Comparison of ENCODE assay signal across 8 cellular contexts in genomic region chr20:45970646-45971424, GRCh38. TPM values are rescaled to one million over a fixed set of nuclear protein-coding genes. Genes with fewer than 3 reads are reported as not detected.
A peak's percentile ranks its signal among the peaks of the same experiment; 100 is the strongest.
DNase-seq lines count a peak whose midpoint lies in the region; ATAC-seq, FAIRE-seq and TF ChIP-seq lines count a peak whose summit lies in the region.

No MANE protein-coding gene starts in this region.

- H3K4me1 Mint-ChIP-seq in activated CD4-positive, alpha-beta T cell treated with anti-CD3 and anti-CD28 coated beads for 36 hours: peaks cover 16% of the 10 kb centered on the region
- H3K4me1 Mint-ChIP-seq in IgD-negative memory B cell: peaks cover 17 to 23% (median 20%) of the 10 kb centered on the region in 3 donors
- H3K4me1 Mint-ChIP-seq in stimulated activated effector memory CD8-positive, alpha-beta T cell treated with anti-CD3 and anti-CD28 coated beads, Interleukin-12 subunit alpha, Interleukin-12 subunit beta, amount 100 ng/mL, for 72 hours: peaks cover 32% of the 10 kb centered on the region

- H2AFZ ChIP-seq in GM12878 (ENCODE audit: control insufficient read depth, low read depth, low read length): peak overlapping the region; percentile 85

- intact Hi-C loops in activated CD4-positive, alpha-beta T cell treated with anti-CD3 and anti-CD28 coated beads for 36 hours (cut with DNase I, micrococcal nuclease): loop anchor here (1.0 to 10.0 kb wide), 6 partner anchors 41 to 1006 kb away; partner anchors contain the start of genes CTSA (in 1 of the 2), DNTTIP1 (in 1 of the 2), NEURL2 (in 1 of the 2) and PIGT (in 1 of the 2)
- intact Hi-C loops in GM12878 (cut with micrococcal nuclease; ENCODE audit: unreplicated experiment): loop anchor here (2.0 to 5.0 kb wide), 4 partner anchors 36 to 116 kb away; partner anchors contain the start of genes CTSA, NCOA5, NEURL2 and PCIF1

- POLR2A ChIA-PET in activated CD4-positive, alpha-beta T cell treated with anti-CD3 and anti-CD28 coated beads for 36 hours (lab: Charles Lee): interaction anchor here (0.6 to 5.1 kb wide), 9 partner anchors 10 to 179 kb away, joined by 3 to 45 read pairs (median 4); partner anchors contain the start of genes DNTTIP1, PCIF1 and WFDC3
- POLR2A ChIA-PET in GM12878 (lab: Charles Lee): interaction anchor here (0.6 to 3.5 kb wide), 21 partner anchors 10 to 1537 kb away, joined by 3 to 50 read pairs (median 4); partner anchors contain the start of genes CTSA, NEURL2 and PCIF1

- H3K9me3 Mint-ChIP-seq in activated CD4-positive, alpha-beta T cell treated with anti-CD3 and anti-CD28 coated beads for 36 hours (ENCODE audit: low read depth): no peaks in the 10 kb centered on the region
- H3K9me3 Mint-ChIP-seq in IgD-negative memory B cell: no peaks in the 10 kb centered on the region
- no peaks in the 10 kb centered on the region for H3K9me3 Mint-ChIP-seq in stimulated activated effector memory CD8-positive, alpha-beta T cell treated with anti-CD3 and anti-CD28 coated beads, Interleukin-12 subunit alpha, Interleukin-12 subunit beta, amount 100 ng/mL, for 72 hours

- RAD21 ChIA-PET in GM12878 (lab: Charles Lee; ENCODE audit: unreplicated experiment): interaction anchor here (0.7 to 4.1 kb wide), 19 partner anchors 10 to 467 kb away, joined by 3 to 26 read pairs (median 5); partner anchors contain the start of genes ELMO2, MMP9, PCIF1 and PLTP

- TF ChIP-seq EP300 in GM12878 (IDR thresholded peaks at IDR 0.05; ENCODE audit: borderline replicate concordance in 1 of 2, control insufficient read depth in 1 of 2, low read depth in 2 of 2, low read length in 2 of 2): no peak

- SMC1A ChIA-PET in GM12878 (lab: Charles Lee; ENCODE audit: uncharacterized antibody, unreplicated experiment): interaction anchor here (0.6 to 3.6 kb wide), 20 partner anchors 9 to 172 kb away, joined by 3 to 34 read pairs (median 6); partner anchors contain the start of genes CTSA, NEURL2, PCIF1 and UBE2C

- H3K79me2 ChIP-seq in GM12878 (ENCODE audit: control insufficient read depth, insufficient read depth, low read length): peaks cover 34% of the 10 kb centered on the region

- H4K20me1 ChIP-seq in GM12878 (ENCODE audit: control insufficient read depth, insufficient read depth): no peaks in the 10 kb centered on the region

- H3K36me3 ChIP-seq in GM12878 (ENCODE audit: control insufficient read depth in 2 of 2, insufficient read depth in 2 of 2, low read length in 1 of 2): peaks cover 5 to 15% of the 10 kb centered on the region in 2 experiments

- CTCF ChIA-PET in activated CD4-positive, alpha-beta T cell treated with anti-CD3 and anti-CD28 coated beads for 36 hours (lab: Charles Lee): interaction anchor here (0.6 to 4.6 kb wide), 26 partner anchors 8 to 677 kb away, joined by 3 to 42 read pairs (median 4); partner anchors contain the start of gene PCIF1
- CTCF ChIA-PET in GM12878 (lab: Yijun Ruan, JAX): interaction anchor here (1.1 to 12.1 kb wide), 31 partner anchors 10 to 394 kb away, joined by 3 to 151 read pairs (median 8); partner anchors contain the start of genes ACOT8, CTSA, MMP9 and NEURL2

- ATAC-seq in activated CD4-positive, alpha-beta T cell treated with anti-CD3 and anti-CD28 coated beads for 36 hours: no peak
- peak; percentile 38 for ATAC-seq in GM12878
- peak; percentile 0 for ATAC-seq in stimulated activated effector memory CD8-positive, alpha-beta T cell treated with anti-CD3 and anti-CD28 coated beads, Interleukin-12 subunit alpha, Interleukin-12 subunit beta, amount 100 ng/mL, for 72 hours

- TF ChIP-seq POLR2A in GM12878 (IDR thresholded peaks at IDR 0.05; ENCODE audit: low read depth, low read length): no peak

- H3K9me3 ChIP-seq in GM12878 (replicated peaks; ENCODE audit: control insufficient read depth, insufficient read depth, low read length): no peaks in the 10 kb centered on the region; the same call in 2 of the 3 replicates

- DNase-seq in activated CD4-positive, alpha-beta T cell treated with anti-CD3 and anti-CD28 coated beads for 36 hours: peak; percentile 60
- no peak for DNase-seq in activated CD4-positive, alpha-beta T cell treated with anti-CD3 and anti-CD28 coated beads for 4 hours
- no peak for DNase-seq in GM12878 (ENCODE audit: low read depth, low spot score)
- peak; percentile 22 for DNase-seq in inferior parietal cortex (ENCODE audit: extremely low spot score)
- DNase-seq in stimulated activated effector memory CD8-positive, alpha-beta T cell treated with anti-CD3 and anti-CD28 coated beads, Interleukin-12 subunit alpha, Interleukin-12 subunit beta, amount 100 ng/mL, for 72 hours (ENCODE audit: low spot score in 2 of 2): no peak
- DNase-seq in GM13976 (ENCODE audit: low spot score): no peak
- no peak for DNase-seq in NCI-H2171 treated with DMSO at 0.1 percent for 48 hours (lab: John Stamatoyannopoulos, UW)

- TSS peak; percentile 71 for BruUV-seq in GM12878 (replicated peaks; lab: Mats Ljungman, UMichigan)

- no peaks in the 10 kb centered on the region for H3K27me3 Mint-ChIP-seq in activated CD4-positive, alpha-beta T cell treated with anti-CD3 and anti-CD28 coated beads for 36 hours
- H3K27me3 Mint-ChIP-seq in IgD-negative memory B cell: no peaks in the 10 kb centered on the region

- peak overlapping the region; percentile 98 for H3K27ac Mint-ChIP-seq in activated CD4-positive, alpha-beta T cell treated with anti-CD3 and anti-CD28 coated beads for 36 hours
- peak overlapping the region; percentile 92 to 100 (median 100) for H3K27ac Mint-ChIP-seq in IgD-negative memory B cell
- peak overlapping the region; percentile 100 for H3K27ac Mint-ChIP-seq in stimulated activated effector memory CD8-positive, alpha-beta T cell treated with anti-CD3 and anti-CD28 coated beads, Interleukin-12 subunit alpha, Interleukin-12 subunit beta, amount 100 ng/mL, for 72 hours

- H3K27ac ChIP-seq in GM12878 (ENCODE audit: control insufficient read depth, insufficient read depth): peak overlapping the region; percentile 97

- in situ Hi-C loops in GM12878 (cut with MboI): no loop called here
- in situ Hi-C loops in GM13976 (cut with MboI; ENCODE audit: low sequenced_read_pairs, unreplicated experiment): no loop called here

- TF ChIP-seq CTCF in GM12878 (IDR thresholded peaks at IDR 0.05 in 2 of 3, conservative IDR thresholded peaks at IDR 0.05 in 1 of 3; ENCODE audit: control insufficient read depth in 2 of 3, extremely low read depth in 1 of 3, insufficient read depth in 1 of 3, low read depth in 3 of 3, low read length in 3 of 3): no peak
- no peak for TF ChIP-seq CTCF in GM13976 (IDR thresholded peaks at IDR 0.05; ENCODE audit: borderline replicate concordance, control extremely low read depth, extremely low read depth, insufficient read depth, missing control alignments)

- H3K4me2 ChIP-seq in GM12878 (ENCODE audit: control insufficient read depth, insufficient read depth): peak overlapping the region; percentile 83

- H3K36me3 Mint-ChIP-seq in activated CD4-positive, alpha-beta T cell treated with anti-CD3 and anti-CD28 coated beads for 36 hours (ENCODE audit: low read depth): peaks cover 25% of the 10 kb centered on the region
- peaks cover 3% of the 10 kb centered on the region for H3K36me3 Mint-ChIP-seq in IgD-negative memory B cell
- peaks cover 67% of the 10 kb centered on the region for H3K36me3 Mint-ChIP-seq in stimulated activated effector memory CD8-positive, alpha-beta T cell treated with anti-CD3 and anti-CD28 coated beads, Interleukin-12 subunit alpha, Interleukin-12 subunit beta, amount 100 ng/mL, for 72 hours

- peak overlapping the region; percentile 94 for H3K4me3 Mint-ChIP-seq in activated CD4-positive, alpha-beta T cell treated with anti-CD3 and anti-CD28 coated beads for 36 hours
- peak overlapping the region; percentile 94 to 98 (median 96) for H3K4me3 Mint-ChIP-seq in IgD-negative memory B cell
- peak overlapping the region; percentile 79 for H3K4me3 Mint-ChIP-seq in stimulated activated effector memory CD8-positive, alpha-beta T cell treated with anti-CD3 and anti-CD28 coated beads, Interleukin-12 subunit alpha, Interleukin-12 subunit beta, amount 100 ng/mL, for 72 hours

- WGBS in GM12878 (ENCODE audit: insufficient coverage, insufficient replicate concordance, low lambda C conversion rate, missing lambda C conversion rate): 0% methylated on average over 32 of the region's 34 CpGs

- no peaks in the 10 kb centered on the region for H3K27me3 ChIP-seq in GM12878 (replicated peaks in 1 of 2; ENCODE audit: control insufficient read depth in 2 of 2, insufficient read depth in 2 of 2, low read length in 1 of 2)

- peak overlapping the region; percentile 92 for H3K9ac ChIP-seq in GM12878 (ENCODE audit: control insufficient read depth, insufficient read depth, low read length)

- H3K4me3 ChIP-seq in GM12878: peak overlapping the region; percentile 81

- peak; percentile 7 for FAIRE-seq in GM12878 (lab: Jason Lieb, UNC)

- H3K4me1 ChIP-seq in GM12878 (ENCODE audit: control insufficient read depth, insufficient read depth, low read length): peaks cover 5% of the 10 kb centered on the region

- no peak for TF ChIP-seq RAD21 in GM12878 (IDR thresholded peaks at IDR 0.05; ENCODE audit: insufficient read depth, low read depth, low read length)

RNA-seq across cellular contexts. Expression of gene ZNF335, which starts 1.2 kb away (rescaled TPM):
- 10 to 100 TPM; 27.4 to 28.9 TPM for total RNA-seq in activated CD4-positive, alpha-beta T cell treated with anti-CD3 and anti-CD28 coated beads for 36 hours
- polyA plus RNA-seq in IgD-negative memory B cell (15.1 TPM), GM12878 (2011; rRNA removed) (5.0 and 11.4 TPM in 2 replicates), GM12878 (2014; fragmentation: Illumina TruSeq; extraction: Trizol) (3.4 and 12.5 TPM in 2 replicates), GM12878 (2014; fragmentation: Nextera tagmentation; extraction: Ambion mirVana) (1 to 10 TPM in 1 of 2 experiments, under 1 TPM in 1; 0.74 to 1.2 TPM), GM12878 (2014; rRNA removed) (24.8 and 27.2 TPM in 2 replicates), GM12878 (2016; fragmentation: Nextera tagmentation; extraction: Ambion mirVana) (10 to 100 TPM; 16.5 to 19.5 TPM)
- 110 and 127 TPM in 2 replicates for total RNA-seq in GM12878 (2013; cell fraction: nucleolus; rRNA removed)
- total RNA-seq in GM12878 (2014; rRNA removed) (19.9 and 24.2 TPM in 2 replicates), GM12878 (2014; rRNA removed; fragmentation: Illumina TruSeq; extraction: Trizol) (10.5 and 12.3 TPM in 2 replicates), GM12878 (2021) (25.0 and 30.1 TPM in 2 replicates)
- polyA plus RNA-seq in GM12878 (2011; ENCODE audit: low read depth): 6.9 TPM
- polyA plus RNA-seq in GM12878 (2011; cell fraction: cytosol; rRNA removed): 13.1 and 18.1 TPM in 2 replicates
- 80.6 and 103 TPM in 2 replicates for polyA plus RNA-seq in GM12878 (2011; cell fraction: nucleus; rRNA removed)
- polyA plus RNA-seq in GM12878 (2012): 13.7 and 15.3 TPM in 2 replicates
- 28.2 and 32.4 TPM in 2 replicates for polyA minus RNA-seq in GM12878 (2011; rRNA and poly(A)+ RNA removed)
- polyA minus RNA-seq in GM12878 (2011; cell fraction: cytosol; rRNA and poly(A)+ RNA removed): 6.3 and 9.9 TPM in 2 replicates
- 45.3 and 81.1 TPM in 2 replicates for polyA minus RNA-seq in GM12878 (2011; cell fraction: nucleus; rRNA and poly(A)+ RNA removed)

RNA-seq across cellular contexts. Expression of gene PCIF1, which starts 36.4 kb away (rescaled TPM):
- 10 to 100 TPM; 24.0 to 27.4 TPM for total RNA-seq in activated CD4-positive, alpha-beta T cell treated with anti-CD3 and anti-CD28 coated beads for 36 hours
- polyA plus RNA-seq in IgD-negative memory B cell (98.9 TPM), GM12878 (2011; rRNA removed) (9.6 and 13.3 TPM in 2 replicates), GM12878 (2014; fragmentation: Illumina TruSeq; extraction: Trizol) (13.4 and 23.4 TPM in 2 replicates), GM12878 (2014; fragmentation: Nextera tagmentation; extraction: Ambion mirVana) (10 to 100 TPM in 1 of 2 experiments, 1 to 10 TPM in 1; 8.4 to 10.1 TPM), GM12878 (2014; rRNA removed) (21.4 and 22.5 TPM in 2 replicates), GM12878 (2016; fragmentation: Nextera tagmentation; extraction: Ambion mirVana) (10 to 100 TPM; 32.7 to 32.9 TPM)
- 23.3 and 27.4 TPM in 2 replicates for total RNA-seq in GM12878 (2013; cell fraction: nucleolus; rRNA removed)
- total RNA-seq in GM12878 (2014; rRNA removed) (13.8 and 14.3 TPM in 2 replicates), GM12878 (2014; rRNA removed; fragmentation: Illumina TruSeq; extraction: Trizol) (7.7 and 9.9 TPM in 2 replicates), GM12878 (2021) (29.2 and 29.9 TPM in 2 replicates)
- polyA plus RNA-seq in GM12878 (2011; ENCODE audit: low read depth): 18.3 TPM
- 23.5 and 24.0 TPM in 2 replicates for polyA plus RNA-seq in GM12878 (2011; cell fraction: cytosol; rRNA removed)
- polyA plus RNA-seq in GM12878 (2011; cell fraction: nucleus; rRNA removed): 53.5 and 55.4 TPM in 2 replicates
- 26.9 and 34.4 TPM in 2 replicates for polyA plus RNA-seq in GM12878 (2012)
- 15.1 and 24.4 TPM in 2 replicates for polyA minus RNA-seq in GM12878 (2011; rRNA and poly(A)+ RNA removed)
- polyA minus RNA-seq in GM12878 (2011; cell fraction: cytosol; rRNA and poly(A)+ RNA removed): 9.4 and 9.8 TPM in 2 replicates
- 27.7 and 40.9 TPM in 2 replicates for polyA minus RNA-seq in GM12878 (2011; cell fraction: nucleus; rRNA and poly(A)+ RNA removed)

RNA-seq across cellular contexts. Expression of gene MMP9, which starts 37.9 kb away (rescaled TPM):
- total RNA-seq in activated CD4-positive, alpha-beta T cell treated with anti-CD3 and anti-CD28 coated beads for 36 hours: not detected
- not detected for polyA plus RNA-seq in IgD-negative memory B cell
- 0.15 TPM in 1 of 2 replicates, not detected in the other for total RNA-seq in GM12878 (2013; cell fraction: nucleolus; rRNA removed)
- 0.06 and 0.49 TPM in 2 replicates for total RNA-seq in GM12878 (2014; rRNA removed)
- 0.09 TPM in 1 of 2 replicates, not detected in the other for total RNA-seq in GM12878 (2014; rRNA removed; fragmentation: Illumina TruSeq; extraction: Trizol)
- 0.23 and 0.48 TPM in 2 replicates for total RNA-seq in GM12878 (2021)
- polyA plus RNA-seq in GM12878 (2011; ENCODE audit: low read depth): not detected
- polyA plus RNA-seq in GM12878 (2011; rRNA removed): 0.20 and 0.34 TPM in 2 replicates
- 0.64 and 0.75 TPM in 2 replicates for polyA plus RNA-seq in GM12878 (2011; cell fraction: cytosol; rRNA removed)
- 1.8 TPM in 2 replicates for polyA plus RNA-seq in GM12878 (2011; cell fraction: nucleus; rRNA removed)
- 0.28 TPM in 2 replicates for polyA plus RNA-seq in GM12878 (2012)
- 0.10 TPM in 1 of 2 replicates, not detected in the other for polyA plus RNA-seq in GM12878 (2014; fragmentation: Illumina TruSeq; extraction: Trizol)
- polyA plus RNA-seq in GM12878 (2014; fragmentation: Nextera tagmentation; extraction: Ambion mirVana): under 1 TPM in 1 of 2 experiments, not detected in 1; 0.04 TPM
- 0.09 and 0.18 TPM in 2 replicates for polyA plus RNA-seq in GM12878 (2014; rRNA removed)
- polyA plus RNA-seq in GM12878 (2016; fragmentation: Nextera tagmentation; extraction: Ambion mirVana): under 1 TPM; 0.09 to 0.20 TPM
- 0.15 and 0.31 TPM in 2 replicates for polyA minus RNA-seq in GM12878 (2011; rRNA and poly(A)+ RNA removed)
- 0.94 and 1.0 TPM in 2 replicates for polyA minus RNA-seq in GM12878 (2011; cell fraction: cytosol; rRNA and poly(A)+ RNA removed)
- polyA minus RNA-seq in GM12878 (2011; cell fraction: nucleus; rRNA and poly(A)+ RNA removed): 0.36 TPM in 1 of 2 replicates, not detected in the other

RNA-seq across cellular contexts. Expression of gene SLC12A5, which starts 58.2 kb away (rescaled TPM):
- under 1 TPM; 0.49 to 0.73 TPM for total RNA-seq in activated CD4-positive, alpha-beta T cell treated with anti-CD3 and anti-CD28 coated beads for 36 hours
- polyA plus RNA-seq in IgD-negative memory B cell (0.11 TPM), GM12878 (2011; rRNA removed) (1.0 and 1.7 TPM in 2 replicates), GM12878 (2014; fragmentation: Illumina TruSeq; extraction: Trizol) (1.9 TPM in 1 of 2 replicates, not detected in the other), GM12878 (2014; fragmentation: Nextera tagmentation; extraction: Ambion mirVana) (under 1 TPM; 0.26 to 0.37 TPM), GM12878 (2014; rRNA removed) (1.3 and 1.6 TPM in 2 replicates), GM12878 (2016; fragmentation: Nextera tagmentation; extraction: Ambion mirVana) (1 to 10 TPM; 1.0 to 1.7 TPM)
- total RNA-seq in GM12878 (2013; cell fraction: nucleolus; rRNA removed): 0.23 TPM in 1 of 2 replicates, not detected in the other
- total RNA-seq in GM12878 (2014; rRNA removed) (0.05 and 0.34 TPM in 2 replicates), GM12878 (2014; rRNA removed; fragmentation: Illumina TruSeq; extraction: Trizol) (0.72 TPM in 1 of 2 replicates, not detected in the other), GM12878 (2021) (2.7 and 3.1 TPM in 2 replicates)
- polyA plus RNA-seq in GM12878 (2011; ENCODE audit: low read depth): not detected
- polyA plus RNA-seq in GM12878 (2011; cell fraction: cytosol; rRNA removed): 2.2 and 6.3 TPM in 2 replicates
- polyA plus RNA-seq in GM12878 (2011; cell fraction: nucleus; rRNA removed): 1.1 and 2.2 TPM in 2 replicates
- 2.6 and 3.2 TPM in 2 replicates for polyA plus RNA-seq in GM12878 (2012)
- polyA minus RNA-seq in GM12878 (2011; rRNA and poly(A)+ RNA removed): 2.4 TPM in 1 of 2 replicates, not detected in the other
- polyA minus RNA-seq in GM12878 (2011; cell fraction: cytosol; rRNA and poly(A)+ RNA removed): not detected in 2 replicates
- polyA minus RNA-seq in GM12878 (2011; cell fraction: nucleus; rRNA and poly(A)+ RNA removed): 0.12 and 0.38 TPM in 2 replicates

RNA-seq across cellular contexts. Expression of gene PLTP, which starts 58.9 kb away (rescaled TPM):
- 1 to 10 TPM; 5.6 to 7.0 TPM for total RNA-seq in activated CD4-positive, alpha-beta T cell treated with anti-CD3 and anti-CD28 coated beads for 36 hours
- polyA plus RNA-seq in IgD-negative memory B cell: 1.3 TPM
- 14.6 and 15.7 TPM in 2 replicates for total RNA-seq in GM12878 (2013; cell fraction: nucleolus; rRNA removed)
- 9.2 and 10.6 TPM in 2 replicates for total RNA-seq in GM12878 (2014; rRNA removed)
- 4.0 and 4.1 TPM in 2 replicates for total RNA-seq in GM12878 (2014; rRNA removed; fragmentation: Illumina TruSeq; extraction: Trizol)
- 9.7 and 10.8 TPM in 2 replicates for total RNA-seq in GM12878 (2021)
- 5.7 TPM for polyA plus RNA-seq in GM12878 (2011; ENCODE audit: low read depth)
- 3.1 and 4.9 TPM in 2 replicates for polyA plus RNA-seq in GM12878 (2011; rRNA removed)
- 8.8 and 9.1 TPM in 2 replicates for polyA plus RNA-seq in GM12878 (2011; cell fraction: cytosol; rRNA removed)
- 4.1 and 4.6 TPM in 2 replicates for polyA plus RNA-seq in GM12878 (2011; cell fraction: nucleus; rRNA removed)
- polyA plus RNA-seq in GM12878 (2012): 11.3 and 16.6 TPM in 2 replicates
- polyA plus RNA-seq in GM12878 (2014; fragmentation: Illumina TruSeq; extraction: Trizol): 2.6 and 6.1 TPM in 2 replicates
- 1 to 10 TPM; 1.6 TPM for polyA plus RNA-seq in GM12878 (2014; fragmentation: Nextera tagmentation; extraction: Ambion mirVana)
- 9.1 and 9.9 TPM in 2 replicates for polyA plus RNA-seq in GM12878 (2014; rRNA removed)
- 10 to 100 TPM; 12.4 to 17.0 TPM for polyA plus RNA-seq in GM12878 (2016; fragmentation: Nextera tagmentation; extraction: Ambion mirVana)
- 2.6 and 6.4 TPM in 2 replicates for polyA minus RNA-seq in GM12878 (2011; rRNA and poly(A)+ RNA removed)
- 0.62 and 0.94 TPM in 2 replicates for polyA minus RNA-seq in GM12878 (2011; cell fraction: cytosol; rRNA and poly(A)+ RNA removed)
- 0.77 and 1.5 TPM in 2 replicates for polyA minus RNA-seq in GM12878 (2011; cell fraction: nucleus; rRNA and poly(A)+ RNA removed)

Comparison
In these comparisons a context has a peak if more than half of its experiments do, and no peak if none do; other contexts are left out.
1. DNase-seq: peak in activated CD4-positive, alpha-beta T cell treated with anti-CD3 and anti-CD28 coated beads for 36 hours (single experiment) and inferior parietal cortex (single experiment); none in activated CD4-positive, alpha-beta T cell treated with anti-CD3 and anti-CD28 coated beads for 4 hours (0 of 2), GM12878 (single experiment), stimulated activated effector memory CD8-positive, alpha-beta T cell treated with anti-CD3 and anti-CD28 coated beads, Interleukin-12 subunit alpha, Interleukin-12 subunit beta, amount 100 ng/mL, for 72 hours (0 of 2), GM13976 (single experiment) and NCI-H2171 treated with DMSO at 0.1 percent for 48 hours (single experiment).
2. Peak in every context shown above with its lines, with median percentiles within 50 percentile points of each other: H3K27ac Mint-ChIP-seq and H3K4me3 Mint-ChIP-seq.